13 cellular contexts compared by ENCODE assay signal in genomic region chr7:113004726-113005454, GRCh38.
"Had no signal": no experiment of that assay in that cellular context is flagged by ENCODE, and none has a peak within 500 bp of the region (broad histone marks: within the 10 kb centered on the region; RNA-seq: fewer than 3 reads in every experiment).

No MANE protein-coding gene starts in this region.

- H3K36me3 ChIP-seq: brain microvascular endothelial cell, neural progenitor cell, pancreas, thyroid gland, uterus had no signal

- H2AFZ ChIP-seq: neural progenitor cell had no signal

- DNase-seq: activated CD4-positive, alpha-beta T cell treated with anti-CD3 and anti-CD28 coated beads, Interleukin-2, amount 10 ng/mL, durations not matched to agents 7 days and 5 days; activated T-cell treated with anti-CD3 and anti-CD28 coated beads for 4 hours; brain microvascular endothelial cell; endodermal cell; hypothalamus; pancreas; retina; stimulated activated CD4-positive, alpha-beta T cell treated with anti-CD3 and anti-CD28 coated beads, Interleukin-4, amount 100 ng/mL, for 4 hours; thyroid gland; uterus had no signal

- H3K27ac ChIP-seq: brain microvascular endothelial cell, neural progenitor cell, pancreas, thyroid gland, uterus had no signal

- H3K9me3 ChIP-seq: pancreas, thyroid gland, uterus had no signal

- H3K4me3 ChIP-seq: neural progenitor cell, pancreas, thyroid gland, uterus had no signal

- H3K27me3 Mint-ChIP-seq: activated CD4-positive, alpha-beta T cell treated with anti-CD3 and anti-CD28 coated beads, Interleukin-2, amount 10 ng/mL, durations not matched to agents 7 days and 5 days had no signal

- H3K9me3 Mint-ChIP-seq: endodermal cell had no signal

- H3K4me3 Mint-ChIP-seq: activated CD4-positive, alpha-beta T cell treated with anti-CD3 and anti-CD28 coated beads, Interleukin-2, amount 10 ng/mL, durations not matched to agents 7 days and 5 days; endodermal cell; neural progenitor cell; WTC11 had no signal

- H3K9ac ChIP-seq: neural progenitor cell had no signal

- H3K27ac Mint-ChIP-seq: activated CD4-positive, alpha-beta T cell treated with anti-CD3 and anti-CD28 coated beads, Interleukin-2, amount 10 ng/mL, durations not matched to agents 7 days and 5 days; activated naive CD4-positive, alpha-beta T cell treated with anti-CD3 and anti-CD28 coated beads, Interleukin-2, amount 50 U/mL, for 72 hours; endodermal cell; neural progenitor cell; WTC11 had no signal

- H3K27me3 ChIP-seq: brain microvascular endothelial cell, neural progenitor cell, pancreas, thyroid gland, uterus had no signal

- H3K4me1 Mint-ChIP-seq: activated CD4-positive, alpha-beta T cell treated with anti-CD3 and anti-CD28 coated beads, Interleukin-2, amount 10 ng/mL, durations not matched to agents 7 days and 5 days; endodermal cell; neural progenitor cell; WTC11 had no signal

- ATAC-seq: pancreas, WTC11 had no signal

- H3K4me1 ChIP-seq: neural progenitor cell, pancreas, thyroid gland, uterus had no signal

- H3K36me3 Mint-ChIP-seq: activated naive CD4-positive, alpha-beta T cell treated with anti-CD3 and anti-CD28 coated beads, Interleukin-2, amount 50 U/mL, for 72 hours; neural progenitor cell; WTC11 had no signal

- H3K4me2 ChIP-seq: neural progenitor cell had no signal
